ENCODE assay signal across 7 cellular contexts in genomic region chr12:12612403-12612802, GRCh38. TPM values are rescaled to one million over a fixed set of nuclear protein-coding genes. Genes with fewer than 3 reads are reported as not detected.
DNase-seq lines count a peak whose midpoint lies in the region; ATAC-seq and TF ChIP-seq lines count a peak whose summit lies in the region.

No MANE protein-coding gene starts in this region.

- H3K27me3 Mint-ChIP-seq in T-cell (no peaks in the 10 kb centered on the region), endodermal cell (ENCODE audit: insufficient read depth) (no peaks in the 10 kb centered on the region)

- H3K4me1 Mint-ChIP-seq in T-cell (peaks cover 61 to 70% (median 68%) of the 10 kb centered on the region in 3 donors), endodermal cell (peaks cover 23% of the 10 kb centered on the region)

- 6 to 9% methylated on average over 5 of the region's 5 CpGs for WGBS in endodermal cell (ENCODE audit: insufficient coverage in 1 of 2, insufficient read length in 1 of 2), 2 experiments
- WGBS in mesodermal cell (ENCODE audit: insufficient coverage in 2 of 2), 2 experiments = 5 to 10% methylated on average over 2 to 4 of the region's 5 CpGs

- H3K27ac ChIP-seq in endodermal cell (ENCODE audit: low read depth, low read length) (peak overlapping the region; percentile 87), mesodermal cell (ENCODE audit: low read depth, low read length, severe bottlenecking) (peak overlapping the region; percentile 86), upper lobe of right lung (peak overlapping the region; percentile 89)

- H3K4me3 Mint-ChIP-seq in T-cell (peak overlapping the region; percentile 79 to 96 (median 87)), endodermal cell (peak overlapping the region; percentile 83)

- ATAC-seq in T-cell (replicated peaks in 1 of 4) (peak in 3 of 4 experiments; percentile 17 to 31 (median 19)), upper lobe of right lung (peak; percentile 46), GM19395 (IDR thresholded peaks at IDR 0.05; ENCODE audit: unreplicated experiment) (no peak)

- no peaks in the 10 kb centered on the region for H3K27me3 ChIP-seq in endodermal cell (ENCODE audit: control insufficient read depth, insufficient read depth, low read length, poor library complexity, severe bottlenecking)
- no peaks in the 10 kb centered on the region for H3K27me3 ChIP-seq in upper lobe of right lung

- DNase-seq in GF-D8 (lab: John Stamatoyannopoulos, UW) (peak; percentile 30), Kasumi-1 (lab: John Stamatoyannopoulos, UW) (peak; percentile 15 to 32), T-cell (peak in 7 of 34 experiments; percentile 5 to 31 (median 7)), endodermal cell (no peak), upper lobe of right lung (no peak)

- H3K4me1 ChIP-seq in endodermal cell (ENCODE audit: control insufficient read depth, insufficient read depth, low read length) (no peaks in the 10 kb centered on the region), mesodermal cell (ENCODE audit: control insufficient read depth, insufficient read depth, low read length, poor library complexity, severe bottlenecking) (no peaks in the 10 kb centered on the region), upper lobe of right lung (peaks cover 46% of the 10 kb centered on the region)

- H3K9ac ChIP-seq in endodermal cell (ENCODE audit: extremely low read depth, low read length, poor library complexity, severe bottlenecking) = peak overlapping the region; percentile 70

- H3K9me3 ChIP-seq in endodermal cell (ENCODE audit: control insufficient read depth, low read length) (no peaks in the 10 kb centered on the region), mesodermal cell (ENCODE audit: control insufficient read depth, low read length) (no peaks in the 10 kb centered on the region), upper lobe of right lung (no peaks in the 10 kb centered on the region)

- H3K36me3 Mint-ChIP-seq in T-cell = peaks cover 11% of the 10 kb centered on the region
- peaks cover 17% of the 10 kb centered on the region for H3K36me3 Mint-ChIP-seq in endodermal cell (ENCODE audit: low read depth)

- H3K27ac Mint-ChIP-seq in T-cell (peak overlapping the region; percentile 98 to 99), endodermal cell (peak overlapping the region; percentile 86)

- H3K9me3 Mint-ChIP-seq in T-cell (no peaks in the 10 kb centered on the region), endodermal cell (peaks cover 7% of the 10 kb centered on the region)

- no peak for TF ChIP-seq CTCF in endodermal cell (conservative IDR thresholded peaks at IDR 0.05)
- TF ChIP-seq CTCF in upper lobe of right lung (IDR thresholded peaks at IDR 0.05) = no peak

- CTCF ChIA-PET in T-cell (lab: Charles Lee) = interaction anchor here (0.5 to 2.0 kb wide), 5 partner anchors 20 to 522 kb away, joined by 3 to 7 read pairs (median 4); no protein-coding TSS in a partner anchor

- intact Hi-C loops in upper lobe of right lung (cut with DNase I) = no loop called here

- H3K4me3 ChIP-seq in endodermal cell (ENCODE audit: low read length) = peak overlapping the region; percentile 89
- peak overlapping the region; percentile 70 for H3K4me3 ChIP-seq in mesodermal cell (ENCODE audit: extremely low read depth, insufficient read depth, low read length, poor library complexity, severe bottlenecking)
- H3K4me3 ChIP-seq in upper lobe of right lung = peak overlapping the region; percentile 64

- POLR2A ChIA-PET in T-cell (lab: Charles Lee) = interaction anchor here (0.5 to 1.6 kb wide), 3 partner anchors 11 to 255 kb away, joined by 3 to 5 read pairs (median 4); partner anchors contain the start of gene BORCS5 (in 1 of the 2)

- H3K36me3 ChIP-seq in endodermal cell (ENCODE audit: control insufficient read depth, insufficient read depth, low read length) (no peaks in the 10 kb centered on the region), mesodermal cell (ENCODE audit: control insufficient read depth, insufficient read depth, low read length) (peaks cover 2% of the 10 kb centered on the region), upper lobe of right lung (peaks cover 8% of the 10 kb centered on the region)

RNA-seq across cellular contexts. Expression of gene CREBL2, which starts 0.7 kb away (rescaled TPM):
- total RNA-seq in T-cell (10 to 100 TPM; 24.4 to 37.2 (median 33.8) TPM), endodermal cell (10 to 100 TPM; 27.2 to 46.9 TPM), upper lobe of right lung (42.8 TPM)
- 17.4 TPM for polyA plus RNA-seq in endodermal cell (2013, experiment 1 of 2)
- 17.3 TPM for polyA plus RNA-seq in endodermal cell (2013, experiment 2 of 2)
- 22.4 TPM for polyA plus RNA-seq in mesodermal cell (2013, experiment 1 of 2)
- 20.4 TPM for polyA plus RNA-seq in mesodermal cell (2013, experiment 2 of 2)

RNA-seq across cellular contexts. Expression of gene DUSP16, which starts 49.7 kb away (rescaled TPM):
- 10 to 100 TPM; 44.6 to 72.3 (median 61.0) TPM for total RNA-seq in T-cell
- 10 to 100 TPM; 28.1 to 42.5 TPM for total RNA-seq in endodermal cell
- polyA plus RNA-seq in endodermal cell (2013, experiment 1 of 2) = 20.0 TPM
- 17.4 TPM for polyA plus RNA-seq in endodermal cell (2013, experiment 2 of 2)
- polyA plus RNA-seq in mesodermal cell (2013, experiment 1 of 2) = 24.0 TPM
- 17.9 TPM for polyA plus RNA-seq in mesodermal cell (2013, experiment 2 of 2)
- total RNA-seq in upper lobe of right lung = 50.6 TPM

Comparison
In these comparisons a context has a peak if more than half of its experiments do, and no peak if none do; other contexts are left out.
1. DNase-seq: peak in GF-D8 (single experiment) and Kasumi-1 (2 of 2); none in endodermal cell (single experiment) and upper lobe of right lung (single experiment).
2. Peak in every context shown above with its lines, with median percentiles within 50 percentile points of each other: H3K27ac ChIP-seq and H3K4me3 ChIP-seq.